ENCODE assay signal across 27 cellular contexts in genomic region chr21:35559881-35560280, GRCh38.
DNase-seq lines count a peak whose midpoint lies in the region; ATAC-seq and TF ChIP-seq lines count a peak whose summit lies in the region.
"Had no signal": no experiment of that assay in that cellular context is flagged by ENCODE, and none has a peak within 500 bp of the region (broad histone marks: within the 10 kb centered on the region; RNA-seq: fewer than 3 reads in every experiment).

No MANE protein-coding gene starts in this region.

- H3K27me3 ChIP-seq in SJCRH30 (no peaks in the 10 kb centered on the region), fibroblast of lung (ENCODE audit: control insufficient read depth, insufficient read depth, low read length) (no peaks in the 10 kb centered on the region), skeletal muscle tissue (ENCODE audit: control insufficient read depth in 3 of 3, insufficient read depth in 3 of 3, low read length in 3 of 3) (no peaks in the 10 kb centered on the region), testis (no peaks in the 10 kb centered on the region)
- H3K27me3 ChIP-seq: colonic mucosa, gastrocnemius medialis had no signal

- ATAC-seq in HG03571 (IDR thresholded peaks at IDR 0.05; ENCODE audit: unreplicated experiment): no peak
- ATAC-seq: gastrocnemius medialis, GM12878, K562, natural killer cell had no signal

- H3K36me3 ChIP-seq in SJCRH30 (no peaks in the 10 kb centered on the region), fibroblast of lung (ENCODE audit: control insufficient read depth, insufficient read depth, low read length) (no peaks in the 10 kb centered on the region), skeletal muscle tissue (ENCODE audit: control insufficient read depth in 3 of 3, insufficient read depth in 3 of 3, low read length in 3 of 3) (no peaks in the 10 kb centered on the region), testis (ENCODE audit: low read depth, missing control alignments) (no peaks in the 10 kb centered on the region)
- H3K36me3 ChIP-seq: colonic mucosa, gastrocnemius medialis, HAP-1 had no signal

- H3K9ac ChIP-seq in fibroblast of lung (ENCODE audit: insufficient read depth, low read length) (peak overlapping the region; percentile 43), skeletal muscle tissue (ENCODE audit: low read depth in 1 of 3, low read length in 3 of 3) (no peak overlapping the region)

- TF ChIP-seq POLR2A in testis (IDR thresholded peaks at IDR 0.05): no peak

- H2AFZ ChIP-seq in fibroblast of lung (ENCODE audit: low read length): no peak overlapping the region

- TF ChIP-seq CTCF in fibroblast of lung (conservative IDR thresholded peaks at IDR 0.05 in 1 of 2, IDR thresholded peaks at IDR 0.05 in 1 of 2; ENCODE audit: low read depth in 1 of 2, low read length in 2 of 2): no peak
- TF ChIP-seq CTCF in testis (IDR thresholded peaks at IDR 0.05): no peak

- DNase-seq in NOMO-1 treated with DMSO at 0.1 percent for 48 hours (lab: John Stamatoyannopoulos, UW; ENCODE audit: unreplicated experiment) (peak; percentile 24), NOMO-1 treated with dmso at 0.1 percent for 144 hours (lab: John Stamatoyannopoulos, UW; ENCODE audit: unreplicated experiment) (no peak), SJCRH30 (peak in 1 of 2 experiments; percentile 15), fibroblast of lung (ENCODE audit: low read depth in 2 of 2) (peak; percentile 65 to 74), testis (no peak), SW 1271 (lab: John Stamatoyannopoulos, UW) (no peak)
- DNase-seq: activated B cell treated with CpG ODN at 0.5 μM for 24 hours; activated CD4-positive, alpha-beta memory T cell treated with anti-CD3 and anti-CD28 coated beads for 36 hours; activated naive CD4-positive, alpha-beta T cell treated with anti-CD3 and anti-CD28 coated beads, Interleukin-2, amount 50 U/mL, for 16 hours; activated T-cell treated with anti-CD3 and anti-CD28 coated beads, Interleukin-2, amount 50 U/mL, for 24 hours; colonic mucosa; gastrocnemius medialis; GF-D8; natural killer cell; NCI-H1092 treated with DMSO at 0.1 percent for 48 hours; NCI-H2081 treated with DMSO at 0.1 percent for 48 hours; NCI-H524; stimulated activated CD4-positive, alpha-beta T cell treated with anti-CD3 and anti-CD28 coated beads, Interleukin-4, amount 100 ng/mL, for 24 hours; T-helper 2 cell had no signal

- peak overlapping the region; percentile 18 for H3K4me2 ChIP-seq in fibroblast of lung (ENCODE audit: extremely low read depth, insufficient read depth, low read length)

- H3K4me1 ChIP-seq in SJCRH30 (peaks cover 65% of the 10 kb centered on the region), fibroblast of lung (ENCODE audit: control insufficient read depth, extremely low read depth, insufficient read depth, low read length) (peaks cover 16% of the 10 kb centered on the region), skeletal muscle tissue (ENCODE audit: control insufficient read depth in 3 of 3, insufficient read depth in 3 of 3, low read length in 3 of 3) (peaks cover 0 to 14% (median 3%) of the 10 kb centered on the region in 3 donors), testis (peaks cover 8% of the 10 kb centered on the region)
- H3K4me1 ChIP-seq: colonic mucosa, HAP-1 had no signal

- H3K79me2 ChIP-seq in fibroblast of lung (ENCODE audit: control insufficient read depth, insufficient read depth, low read length): no peaks in the 10 kb centered on the region

- H4K20me1 ChIP-seq in fibroblast of lung (ENCODE audit: control insufficient read depth, extremely low read depth, insufficient read depth, low read length): no peaks in the 10 kb centered on the region

- intact Hi-C loops in testis (cut with DNase I; ENCODE audit: low total_unique reads): no loop called here

- WGBS in testis, 2 donors: 73 to 79% methylated on average over 3 of the region's 3 CpGs

- peak overlapping the region; percentile 86 for H3K27ac ChIP-seq in SJCRH30
- H3K27ac ChIP-seq in fibroblast of lung (ENCODE audit: insufficient read depth, low read length): peak overlapping the region; percentile 88
- H3K27ac ChIP-seq in skeletal muscle tissue (ENCODE audit: low read depth, low read length): peak overlapping the region; percentile 33
- no peak overlapping the region for H3K27ac ChIP-seq in testis
- H3K27ac ChIP-seq: 22Rv1, C4-2B, colonic mucosa, gastrocnemius medialis had no signal

- H3K9me3 ChIP-seq in SJCRH30 (replicated peaks) (no peaks in the 10 kb centered on the region), fibroblast of lung (ENCODE audit: control insufficient read depth, insufficient read depth, low read depth, low read length) (no peaks in the 10 kb centered on the region), skeletal muscle tissue (ENCODE audit: control insufficient read depth in 3 of 3, low read length in 3 of 3) (no peaks in the 10 kb centered on the region), testis (no peaks in the 10 kb centered on the region)
- H3K9me3 ChIP-seq: colonic mucosa, gastrocnemius medialis, HAP-1 had no signal

- H3K4me3 ChIP-seq in SJCRH30 (no peak overlapping the region), fibroblast of lung (replicated peaks in 1 of 4; ENCODE audit: control extremely low read depth in 1 of 4, insufficient read depth in 1 of 4, low read depth in 3 of 4, low read length in 4 of 4) (no peak overlapping the region), skeletal muscle tissue (ENCODE audit: low read length in 3 of 3) (no peak overlapping the region), testis (no peak overlapping the region)
- H3K4me3 ChIP-seq: colonic mucosa, gastrocnemius medialis, GM12878, HAP-1, K562, skin epidermis had no signal

Comparison
In these comparisons a context has a peak if more than half of its experiments do, and no peak if none do; other contexts are left out.
1. DNase-seq: peak in NOMO-1 treated with DMSO at 0.1 percent for 48 hours (single experiment) and fibroblast of lung (2 of 2); none in NOMO-1 treated with dmso at 0.1 percent for 144 hours (single experiment), testis (single experiment) and SW 1271 (0 of 2).
2. H3K27ac ChIP-seq: peak in SJCRH30 (single experiment), fibroblast of lung (single experiment) and skeletal muscle tissue (single experiment); none in testis (0 of 2).